1 cellular context compared by ENCODE assay signal in genomic region chr15:57606816-57607215, GRCh38.
TF ChIP-seq lines count a peak whose summit lies in the region.

No MANE protein-coding gene starts in this region.

TF ChIP-seq in WTC11, 78 proteins besides CTCF, POLR2A, EP300 and RAD21 (continued from another document):
- TF ChIP-seq CDX4 (CRISPR knock-in tag; IDR thresholded peaks at IDR 0.05; ENCODE audit: borderline replicate concordance), result no peak
- no peak for TF ChIP-seq NR3C1 (CRISPR knock-in tag; conservative IDR thresholded peaks at IDR 0.05; ENCODE audit: low read depth)
- TF ChIP-seq NFATC4 (CRISPR knock-in tag; IDR thresholded peaks at IDR 0.05), result no peak
- TF ChIP-seq ESRRA (CRISPR knock-in tag; IDR thresholded peaks at IDR 0.05; ENCODE audit: borderline replicate concordance), result no peak
- no peak for TF ChIP-seq NR1H2 (CRISPR knock-in tag; IDR thresholded peaks at IDR 0.05)
- no peak for TF ChIP-seq TP53 (CRISPR knock-in tag; IDR thresholded peaks at IDR 0.05)
